ENCODE assay signal across 18 cellular contexts in the genomic region with DNA sequence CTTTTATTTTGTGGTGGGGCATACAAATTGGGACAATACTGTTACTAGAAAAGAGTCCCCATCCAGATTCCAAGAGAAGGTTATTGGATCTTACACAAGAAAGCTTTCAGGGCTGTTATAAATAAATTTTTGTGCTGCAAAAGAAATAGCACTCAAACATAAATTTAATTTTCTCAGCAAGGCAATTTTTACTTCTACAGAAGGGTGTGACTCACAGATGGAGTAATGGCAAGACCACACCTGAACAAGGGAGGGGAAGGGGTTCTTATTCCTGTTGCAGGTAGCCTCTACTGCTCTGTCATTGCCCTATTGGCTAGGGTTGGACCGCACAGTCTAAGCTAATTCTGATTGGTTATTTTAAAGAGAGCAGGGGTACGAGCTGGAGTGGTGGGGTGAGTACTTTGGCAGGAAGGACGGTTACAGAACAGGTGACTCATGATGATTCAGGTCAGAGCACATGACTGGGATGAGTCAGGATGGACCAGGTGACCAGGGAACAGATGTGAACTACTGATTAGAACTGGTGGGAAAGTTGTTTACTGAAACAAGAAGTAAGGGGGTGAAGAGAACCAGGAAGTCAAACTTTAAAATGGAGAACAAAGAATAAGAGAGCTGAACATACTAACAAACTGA. TPM values are rescaled to one million over a fixed set of nuclear protein-coding genes. Genes with fewer than 3 reads are reported as not detected.
DNase-seq lines count a peak whose midpoint lies in the region; ATAC-seq and TF ChIP-seq lines count a peak whose summit lies in the region.
"Had no signal": no experiment of that assay in that cellular context is flagged by ENCODE, and none has a peak within 500 bp of the region (broad histone marks: within the 10 kb centered on the region; RNA-seq: fewer than 3 reads in every experiment).

No MANE protein-coding gene starts in this region.

- H3K27ac ChIP-seq in HEK293 (ENCODE audit: extremely low read depth, low read depth, low read length) (no peak overlapping the region), foreskin keratinocyte (no peak overlapping the region)
- H3K27ac ChIP-seq: BLaER1, SK-N-MC had no signal

- H3K4me1 ChIP-seq in HEK293 (ENCODE audit: control insufficient read depth, insufficient read depth, low read length), result no peaks in the 10 kb centered on the region
- H3K4me1 ChIP-seq in foreskin keratinocyte, result no peaks in the 10 kb centered on the region
- H3K4me1 ChIP-seq: BLaER1 had no signal

- TF ChIP-seq CTCF in HEK293 (tag by site-specific recombination; IDR thresholded peaks at IDR 0.05), result no peak
- no peak for TF ChIP-seq CTCF in foreskin keratinocyte (conservative IDR thresholded peaks at IDR 0.05)
- TF ChIP-seq CTCF in GM10248 (IDR thresholded peaks at IDR 0.05; ENCODE audit: control extremely low read depth, extremely low read depth, low read depth, missing control alignments), result no peak

- no peaks in the 10 kb centered on the region for H3K9me3 ChIP-seq in HEK293 (ENCODE audit: control insufficient read depth, insufficient read depth, low read depth, low read length)

- in situ Hi-C loops in Caki2 (cut with HindIII; ENCODE audit: low pct_unique_long_range_greater_than_20kb, low sequenced_read_pairs), result no loop called here

- no peak overlapping the region for H3K4me3 ChIP-seq in HEK293 (ENCODE audit: low read depth, low read length)
- H3K4me3 ChIP-seq: BLaER1, SK-N-MC had no signal

- H3K36me3 ChIP-seq in HEK293 (ENCODE audit: control insufficient read depth in 2 of 2, insufficient read depth in 1 of 2, low read length in 2 of 2), result no peaks in the 10 kb centered on the region
- H3K36me3 ChIP-seq: BLaER1 had no signal

- ATAC-seq in foreskin keratinocyte, result peak; percentile 59
- no peak for ATAC-seq in GM19023 (IDR thresholded peaks at IDR 0.05; ENCODE audit: unreplicated experiment)
- ATAC-seq: PC-3 had no signal

- POLR2A ChIA-PET in HEK293 (lab: Yijun Ruan, JAX), result no interaction called here
- POLR2A ChIA-PET in GM10248 (lab: Yijun Ruan, JAX), result no interaction called here

- DNase-seq in Caki2 (ENCODE audit: low read depth) (peak; percentile 53), SW480 (ENCODE audit: low spot score) (peak; percentile 8), foreskin keratinocyte (peak in 1 of 2 donors; percentile 4), GM10248 (ENCODE audit: extremely low spot score) (no peak), NCI-H226 (no peak)
- DNase-seq in stimulated activated CD4-positive, alpha-beta T cell treated with anti-CD3 and anti-CD28 coated beads, Interleukin-4, amount 100 ng/mL, for 1 hour, result no peak
- DNase-seq: ACHN, DMS 273 treated with DMSO at 0.1 percent for 48 hours, NCI-H1105 treated with DMSO at 0.1 percent for 48 hours, NCI-H187, NCI-H446 treated with DMSO at 0.1 percent for 48 hours, NCI-H748 treated with DMSO at 0.1 percent for 48 hours, PC-3 had no signal

- CTCF ChIA-PET in HEK293 (lab: Yijun Ruan, JAX), result no interaction called here
- CTCF ChIA-PET in GM10248 (lab: Yijun Ruan, JAX), result no interaction called here

- no peaks in the 10 kb centered on the region for H3K27me3 ChIP-seq in foreskin keratinocyte
- H3K27me3 ChIP-seq: BLaER1 had no signal

TF ChIP-seq in HEK293, 187 proteins besides CTCF, POLR2A, EP300 and RAD21 (continues in another document):
- TF ChIP-seq, protein P1, sequence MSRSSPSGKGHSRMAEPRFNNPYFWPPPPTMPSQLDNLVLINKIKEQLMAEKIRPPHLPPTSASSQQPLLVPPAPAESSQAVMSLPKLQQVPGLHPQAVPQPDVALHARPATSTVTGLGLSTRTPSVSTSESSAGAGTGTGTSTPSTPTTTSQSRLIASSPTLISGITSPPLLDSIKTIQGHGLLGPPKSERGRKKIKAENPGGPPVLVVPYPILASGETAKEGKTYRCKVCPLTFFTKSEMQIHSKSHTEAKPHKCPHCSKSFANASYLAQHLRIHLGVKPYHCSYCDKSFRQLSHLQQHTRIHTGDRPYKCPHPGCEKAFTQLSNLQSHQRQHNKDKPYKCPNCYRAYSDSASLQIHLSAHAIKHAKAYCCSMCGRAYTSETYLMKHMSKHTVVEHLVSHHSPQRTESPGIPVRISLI (tag by site-specific recombination; IDR thresholded peaks at IDR 0.05), result no peak
- peak; percentile 95 for TF ChIP-seq SETDB1 (IDR thresholded peaks at IDR 0.05; ENCODE audit: insufficient read length, low read length)
- TF ChIP-seq, protein P2, sequence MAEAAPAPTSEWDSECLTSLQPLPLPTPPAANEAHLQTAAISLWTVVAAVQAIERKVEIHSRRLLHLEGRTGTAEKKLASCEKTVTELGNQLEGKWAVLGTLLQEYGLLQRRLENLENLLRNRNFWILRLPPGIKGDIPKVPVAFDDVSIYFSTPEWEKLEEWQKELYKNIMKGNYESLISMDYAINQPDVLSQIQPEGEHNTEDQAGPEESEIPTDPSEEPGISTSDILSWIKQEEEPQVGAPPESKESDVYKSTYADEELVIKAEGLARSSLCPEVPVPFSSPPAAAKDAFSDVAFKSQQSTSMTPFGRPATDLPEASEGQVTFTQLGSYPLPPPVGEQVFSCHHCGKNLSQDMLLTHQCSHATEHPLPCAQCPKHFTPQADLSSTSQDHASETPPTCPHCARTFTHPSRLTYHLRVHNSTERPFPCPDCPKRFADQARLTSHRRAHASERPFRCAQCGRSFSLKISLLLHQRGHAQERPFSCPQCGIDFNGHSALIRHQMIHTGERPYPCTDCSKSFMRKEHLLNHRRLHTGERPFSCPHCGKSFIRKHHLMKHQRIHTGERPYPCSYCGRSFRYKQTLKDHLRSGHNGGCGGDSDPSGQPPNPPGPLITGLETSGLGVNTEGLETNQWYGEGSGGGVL (tag by site-specific recombination; IDR thresholded peaks at IDR 0.05), result peak; percentile 16; the same call in 1 of the 2 replicates
- TF ChIP-seq ZSCAN16 (tag by site-specific recombination; IDR thresholded peaks at IDR 0.05), result no peak
- TF ChIP-seq ZNF701 (tag by site-specific recombination; IDR thresholded peaks at IDR 0.05), result no peak
- TF ChIP-seq, protein P3, sequence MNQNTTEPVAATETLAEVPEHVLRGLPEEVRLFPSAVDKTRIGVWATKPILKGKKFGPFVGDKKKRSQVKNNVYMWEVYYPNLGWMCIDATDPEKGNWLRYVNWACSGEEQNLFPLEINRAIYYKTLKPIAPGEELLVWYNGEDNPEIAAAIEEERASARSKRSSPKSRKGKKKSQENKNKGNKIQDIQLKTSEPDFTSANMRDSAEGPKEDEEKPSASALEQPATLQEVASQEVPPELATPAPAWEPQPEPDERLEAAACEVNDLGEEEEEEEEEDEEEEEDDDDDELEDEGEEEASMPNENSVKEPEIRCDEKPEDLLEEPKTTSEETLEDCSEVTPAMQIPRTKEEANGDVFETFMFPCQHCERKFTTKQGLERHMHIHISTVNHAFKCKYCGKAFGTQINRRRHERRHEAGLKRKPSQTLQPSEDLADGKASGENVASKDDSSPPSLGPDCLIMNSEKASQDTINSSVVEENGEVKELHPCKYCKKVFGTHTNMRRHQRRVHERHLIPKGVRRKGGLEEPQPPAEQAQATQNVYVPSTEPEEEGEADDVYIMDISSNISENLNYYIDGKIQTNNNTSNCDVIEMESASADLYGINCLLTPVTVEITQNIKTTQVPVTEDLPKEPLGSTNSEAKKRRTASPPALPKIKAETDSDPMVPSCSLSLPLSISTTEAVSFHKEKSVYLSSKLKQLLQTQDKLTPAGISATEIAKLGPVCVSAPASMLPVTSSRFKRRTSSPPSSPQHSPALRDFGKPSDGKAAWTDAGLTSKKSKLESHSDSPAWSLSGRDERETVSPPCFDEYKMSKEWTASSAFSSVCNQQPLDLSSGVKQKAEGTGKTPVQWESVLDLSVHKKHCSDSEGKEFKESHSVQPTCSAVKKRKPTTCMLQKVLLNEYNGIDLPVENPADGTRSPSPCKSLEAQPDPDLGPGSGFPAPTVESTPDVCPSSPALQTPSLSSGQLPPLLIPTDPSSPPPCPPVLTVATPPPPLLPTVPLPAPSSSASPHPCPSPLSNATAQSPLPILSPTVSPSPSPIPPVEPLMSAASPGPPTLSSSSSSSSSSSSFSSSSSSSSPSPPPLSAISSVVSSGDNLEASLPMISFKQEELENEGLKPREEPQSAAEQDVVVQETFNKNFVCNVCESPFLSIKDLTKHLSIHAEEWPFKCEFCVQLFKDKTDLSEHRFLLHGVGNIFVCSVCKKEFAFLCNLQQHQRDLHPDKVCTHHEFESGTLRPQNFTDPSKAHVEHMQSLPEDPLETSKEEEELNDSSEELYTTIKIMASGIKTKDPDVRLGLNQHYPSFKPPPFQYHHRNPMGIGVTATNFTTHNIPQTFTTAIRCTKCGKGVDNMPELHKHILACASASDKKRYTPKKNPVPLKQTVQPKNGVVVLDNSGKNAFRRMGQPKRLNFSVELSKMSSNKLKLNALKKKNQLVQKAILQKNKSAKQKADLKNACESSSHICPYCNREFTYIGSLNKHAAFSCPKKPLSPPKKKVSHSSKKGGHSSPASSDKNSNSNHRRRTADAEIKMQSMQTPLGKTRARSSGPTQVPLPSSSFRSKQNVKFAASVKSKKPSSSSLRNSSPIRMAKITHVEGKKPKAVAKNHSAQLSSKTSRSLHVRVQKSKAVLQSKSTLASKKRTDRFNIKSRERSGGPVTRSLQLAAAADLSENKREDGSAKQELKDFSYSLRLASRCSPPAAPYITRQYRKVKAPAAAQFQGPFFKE (tag by site-specific recombination; IDR thresholded peaks at IDR 0.05; ENCODE audit: borderline replicate concordance), result no peak
- TF ChIP-seq ZNF404 (tag by site-specific recombination; IDR thresholded peaks at IDR 0.05), result no peak
- TF ChIP-seq ZNF658 (tag by site-specific recombination; IDR thresholded peaks at IDR 0.05), result no peak
- TF ChIP-seq ZNF843 (tag by site-specific recombination; IDR thresholded peaks at IDR 0.05), result no peak
- TF ChIP-seq, protein P4, sequence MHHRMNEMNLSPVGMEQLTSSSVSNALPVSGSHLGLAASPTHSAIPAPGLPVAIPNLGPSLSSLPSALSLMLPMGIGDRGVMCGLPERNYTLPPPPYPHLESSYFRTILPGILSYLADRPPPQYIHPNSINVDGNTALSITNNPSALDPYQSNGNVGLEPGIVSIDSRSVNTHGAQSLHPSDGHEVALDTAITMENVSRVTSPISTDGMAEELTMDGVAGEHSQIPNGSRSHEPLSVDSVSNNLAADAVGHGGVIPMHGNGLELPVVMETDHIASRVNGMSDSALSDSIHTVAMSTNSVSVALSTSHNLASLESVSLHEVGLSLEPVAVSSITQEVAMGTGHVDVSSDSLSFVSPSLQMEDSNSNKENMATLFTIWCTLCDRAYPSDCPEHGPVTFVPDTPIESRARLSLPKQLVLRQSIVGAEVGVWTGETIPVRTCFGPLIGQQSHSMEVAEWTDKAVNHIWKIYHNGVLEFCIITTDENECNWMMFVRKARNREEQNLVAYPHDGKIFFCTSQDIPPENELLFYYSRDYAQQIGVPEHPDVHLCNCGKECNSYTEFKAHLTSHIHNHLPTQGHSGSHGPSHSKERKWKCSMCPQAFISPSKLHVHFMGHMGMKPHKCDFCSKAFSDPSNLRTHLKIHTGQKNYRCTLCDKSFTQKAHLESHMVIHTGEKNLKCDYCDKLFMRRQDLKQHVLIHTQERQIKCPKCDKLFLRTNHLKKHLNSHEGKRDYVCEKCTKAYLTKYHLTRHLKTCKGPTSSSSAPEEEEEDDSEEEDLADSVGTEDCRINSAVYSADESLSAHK (tag by site-specific recombination; IDR thresholded peaks at IDR 0.05), result no peak

RNA-seq across cellular contexts. Expression of a gene that starts 41.1 kb away (rescaled TPM):
- total RNA-seq in Caki2 (2014; rRNA removed; shearing (Covaris generic); ENCODE audit: low replicate concordance), result 1.5 and 2.0 TPM in 2 replicates
- total RNA-seq in foreskin keratinocyte, result not detected in 2 replicates
- polyA plus RNA-seq in foreskin keratinocyte, result not detected in 2 replicates
- total RNA-seq: HT-29, PC-3 had no signal

Comparison
In these comparisons a context has a peak if more than half of its experiments do, and no peak if none do; other contexts are left out.
1. DNase-seq: peak in Caki2 (single experiment) and SW480 (single experiment); none in GM10248 (single experiment), NCI-H226 (single experiment) and stimulated activated CD4-positive, alpha-beta T cell treated with anti-CD3 and anti-CD28 coated beads, Interleukin-4, amount 100 ng/mL, for 1 hour (single experiment).